In the genomic region with DNA sequence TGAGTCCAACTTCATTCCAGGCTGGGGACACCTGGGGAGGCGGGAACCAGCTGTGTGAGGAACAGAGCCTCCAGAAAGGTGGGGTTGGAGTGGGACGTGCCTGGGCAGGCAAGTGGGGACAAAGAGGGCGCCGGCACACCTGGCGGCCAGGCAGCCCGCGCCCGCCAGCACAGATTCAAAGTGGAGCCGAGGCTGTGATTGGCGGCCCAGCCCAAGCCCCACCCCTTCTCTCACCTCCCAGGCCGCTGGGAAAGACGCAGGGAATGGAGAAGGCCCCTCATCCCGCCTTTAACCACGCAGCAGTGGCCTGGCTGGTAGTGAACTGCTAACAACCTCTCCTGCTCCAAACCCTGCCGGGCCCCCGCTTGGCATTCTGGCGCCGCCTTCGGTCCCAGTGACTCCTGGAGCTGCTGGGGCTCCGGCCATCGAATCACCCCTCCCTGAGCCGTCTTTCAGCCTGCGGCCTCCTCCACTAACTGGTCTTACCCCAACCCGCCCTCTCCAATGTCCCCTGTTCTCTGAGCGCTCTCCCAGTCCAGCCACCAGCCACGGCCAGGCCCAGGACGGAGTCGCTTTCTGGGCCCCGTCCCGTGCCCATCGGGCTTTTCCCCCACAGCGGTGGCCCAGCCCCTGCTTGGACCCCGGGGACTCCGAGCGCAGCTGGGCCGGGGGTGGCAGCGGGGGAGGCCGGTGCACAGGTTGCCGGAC, we compare ENCODE assay signal across 7 cellular contexts. TPM values are rescaled to one million over a fixed set of nuclear protein-coding genes. Genes with fewer than 3 reads are reported as not detected.
DNase-seq lines count a peak whose midpoint lies in the region; ATAC-seq and TF ChIP-seq lines count a peak whose summit lies in the region.

No MANE protein-coding gene starts in this region.

- H4K91ac ChIP-seq in neuronal stem cell (ENCODE audit: low read depth, low read length, poor library complexity): peak overlapping the region; percentile 99

- H3K4me3 ChIP-seq in GM23248 (peak overlapping the region; percentile 73), endodermal cell (ENCODE audit: low read length) (peak overlapping the region; percentile 76), neuronal stem cell (ENCODE audit: low read length in 2 of 2) (peak overlapping the region; percentile 44 to 77)

- H2AK5ac ChIP-seq in neuronal stem cell (ENCODE audit: low read depth, low read length): peak overlapping the region; percentile 97

- peak; percentile 15 for TF ChIP-seq CTCF in endodermal cell (conservative IDR thresholded peaks at IDR 0.05)

- 0 out of 2 replicates have a peak, but pooled peaks cover 2% of the 10 kb centered on the region for H3K4me1 ChIP-seq in GM23248 (ENCODE audit: insufficient read depth)
- peaks cover 3% of the 10 kb centered on the region for H3K4me1 ChIP-seq in endodermal cell (ENCODE audit: control insufficient read depth, insufficient read depth, low read length)
- H3K4me1 ChIP-seq in neuronal stem cell (ENCODE audit: control insufficient read depth in 2 of 2, insufficient read depth in 1 of 2, low read depth in 1 of 2, low read length in 2 of 2): peaks cover 13 to 21% of the 10 kb centered on the region in 2 donors

- H2BK5ac ChIP-seq in neuronal stem cell (ENCODE audit: low read length): peak overlapping the region; percentile 56

- H3F3A ChIP-seq in GM23248 (ENCODE audit: insufficient read depth): peaks cover 9% of the 10 kb centered on the region; the same call in 1 of the 2 replicates

- H3K9me3 Mint-ChIP-seq in endodermal cell: no peaks in the 10 kb centered on the region

- H3K27ac ChIP-seq in GM23248: peak overlapping the region; percentile 34; the same call in 1 of the 2 replicates
- peak overlapping the region; percentile 98 for H3K27ac ChIP-seq in endodermal cell (ENCODE audit: low read depth, low read length)
- H3K27ac ChIP-seq in neuronal stem cell (replicated peaks; ENCODE audit: low read length): peak overlapping the region; percentile 99

- peak; percentile 50 for DNase-seq in GM23248
- peak; percentile 95 for DNase-seq in NCI-H2196 treated with DMSO at 0.1 percent for 48 hours (lab: John Stamatoyannopoulos, UW; ENCODE audit: unreplicated experiment)
- DNase-seq in endodermal cell: peak; percentile 96
- DNase-seq in neuronal stem cell (ENCODE audit: low spot score): no peak
- no peak for DNase-seq in NCI-H1417 treated with DMSO at 0.1 percent for 48 hours (lab: John Stamatoyannopoulos, UW)
- DNase-seq in activated CD4-positive, alpha-beta T cell treated with anti-CD3 and anti-CD28 coated beads, Interleukin-2, amount 50 U/mL, for 48 hours: no peak

- peak overlapping the region; percentile 97 for H3K23ac ChIP-seq in neuronal stem cell (ENCODE audit: low read depth, low read length, poor library complexity)

- WGBS in GM23248 (ENCODE audit: low coverage in 1 of 2, low lambda C conversion rate in 2 of 2, missing lambda C conversion rate in 2 of 2), 2 experiments: 35 to 38% methylated on average over 31 to 39 of the region's 39 CpGs
- WGBS in endodermal cell (ENCODE audit: insufficient coverage in 1 of 2, insufficient read length in 1 of 2), 2 experiments: 9 to 12% methylated on average over 21 to 39 of the region's 39 CpGs
- WGBS in neuronal stem cell (ENCODE audit: extremely low coverage in 2 of 2, insufficient read length in 2 of 2, insufficient replicate concordance in 1 of 2), 2 donors: no CpG with 5 or more reads among the region's 39 CpGs

- H3K27me3 Mint-ChIP-seq in endodermal cell (ENCODE audit: insufficient read depth): no peaks in the 10 kb centered on the region

- H2BK12ac ChIP-seq in neuronal stem cell (ENCODE audit: low read length): peak overlapping the region; percentile 99

- no peaks in the 10 kb centered on the region for H3K36me3 Mint-ChIP-seq in endodermal cell (ENCODE audit: low read depth)

- H3K14ac ChIP-seq in neuronal stem cell (ENCODE audit: low read length): peak overlapping the region; percentile 99

- peak overlapping the region; percentile 98 for H3K27ac Mint-ChIP-seq in endodermal cell

- H2AFZ ChIP-seq in GM23248 (peak overlapping the region; percentile 92), neuronal stem cell (ENCODE audit: low read length) (peak overlapping the region; percentile 97)

- no peaks in the 10 kb centered on the region for H3K79me1 ChIP-seq in neuronal stem cell (ENCODE audit: low read depth, low read length)

- peak overlapping the region; percentile 92 for H4K8ac ChIP-seq in neuronal stem cell (ENCODE audit: low read depth, low read length)

- no peak for ATAC-seq in HG03196 (IDR thresholded peaks at IDR 0.05; ENCODE audit: unreplicated experiment)

- H3K27me3 ChIP-seq in GM23248 (replicated peaks; ENCODE audit: insufficient read depth) (no peaks in the 10 kb centered on the region), endodermal cell (ENCODE audit: control insufficient read depth, insufficient read depth, low read length, poor library complexity, severe bottlenecking) (no peaks in the 10 kb centered on the region), neuronal stem cell (ENCODE audit: control insufficient read depth in 3 of 3, insufficient read depth in 3 of 3, low read depth in 1 of 3, low read length in 3 of 3) (no peaks in the 10 kb centered on the region)

- H3K9me2 ChIP-seq in GM23248 (ENCODE audit: insufficient read depth): no peaks in the 10 kb centered on the region

- peak overlapping the region; percentile 86 for H3K9ac ChIP-seq in GM23248
- H3K9ac ChIP-seq in endodermal cell (ENCODE audit: extremely low read depth, low read length, poor library complexity, severe bottlenecking): peak overlapping the region; percentile 83
- H3K9ac ChIP-seq in neuronal stem cell (ENCODE audit: low read depth, low read length, poor library complexity): peak overlapping the region; percentile 90

- H3K9me3 ChIP-seq in GM23248 (ENCODE audit: low read depth) (no peaks in the 10 kb centered on the region), endodermal cell (ENCODE audit: control insufficient read depth, low read length) (no peaks in the 10 kb centered on the region), neuronal stem cell (replicated peaks in 1 of 2; ENCODE audit: control insufficient read depth in 2 of 2, insufficient read depth in 1 of 2, low read depth in 1 of 2, low read length in 2 of 2) (no peaks in the 10 kb centered on the region)

- no peaks in the 10 kb centered on the region for H3K79me2 ChIP-seq in GM23248 (ENCODE audit: insufficient read depth)

- H3K4me2 ChIP-seq in GM23248 (ENCODE audit: unreplicated experiment): peak overlapping the region; percentile 70
- peak overlapping the region; percentile 73 for H3K4me2 ChIP-seq in neuronal stem cell (ENCODE audit: insufficient read depth, low read length, poor library complexity, severe bottlenecking)

- H3K4me3 Mint-ChIP-seq in endodermal cell: peak overlapping the region; percentile 70

- no peaks in the 10 kb centered on the region for H3K36me3 ChIP-seq in GM23248 (ENCODE audit: low read depth)
- no peaks in the 10 kb centered on the region for H3K36me3 ChIP-seq in endodermal cell (ENCODE audit: control insufficient read depth, insufficient read depth, low read length)
- H3K36me3 ChIP-seq in neuronal stem cell (replicated peaks in 1 of 2; ENCODE audit: control insufficient read depth in 2 of 2, insufficient read depth in 2 of 2, low read length in 2 of 2): no peaks in the 10 kb centered on the region

- H2BK15ac ChIP-seq in neuronal stem cell (ENCODE audit: low read length): peak overlapping the region; percentile 18

- in situ Hi-C loops in GM23248 (cut with MboI): no loop called here

- H3K4me1 Mint-ChIP-seq in endodermal cell: peaks cover 23% of the 10 kb centered on the region

- H2BK120ac ChIP-seq in neuronal stem cell (ENCODE audit: low read depth, low read length): peak overlapping the region; percentile 29

- H3K4ac ChIP-seq in neuronal stem cell (ENCODE audit: low read length): peak overlapping the region; percentile 98

- no peaks in the 10 kb centered on the region for H4K20me1 ChIP-seq in GM23248 (ENCODE audit: insufficient read depth)

- peak overlapping the region; percentile 100 for H3K18ac ChIP-seq in neuronal stem cell (ENCODE audit: low read length)

RNA-seq across cellular contexts. Expression of a gene that starts 27.9 kb away (rescaled TPM):
- 301 and 318 TPM in 2 replicates for total RNA-seq in GM23248 (2014; rRNA removed; shearing (Covaris generic))
- polyA plus RNA-seq in GM23248 (2016; fragmentation: Nextera tagmentation; extraction: Ambion mirVana): 570 and 594 TPM in 2 replicates
- total RNA-seq in endodermal cell: 1,000 to 10,000 TPM; 1,233 to 1,450 TPM
- polyA plus RNA-seq in endodermal cell (2013, experiment 1 of 2): 1,679 TPM
- polyA plus RNA-seq in endodermal cell (2013, experiment 2 of 2): 1,712 TPM
- polyA plus RNA-seq in neuronal stem cell (2013, experiment 1 of 2): 3,606 TPM
- polyA plus RNA-seq in neuronal stem cell (2013, experiment 2 of 2): 3,678 TPM

Comparison
In these comparisons a context has a peak if more than half of its experiments do, and no peak if none do; other contexts are left out.
1. DNase-seq: peak in GM23248 (single experiment), NCI-H2196 treated with DMSO at 0.1 percent for 48 hours (single experiment) and endodermal cell (single experiment); none in neuronal stem cell (single experiment), NCI-H1417 treated with DMSO at 0.1 percent for 48 hours (single experiment) and activated CD4-positive, alpha-beta T cell treated with anti-CD3 and anti-CD28 coated beads, Interleukin-2, amount 50 U/mL, for 48 hours (0 of 2).
2. H3K27ac ChIP-seq: peak in every context shown above with its lines; median percentile 99 in neuronal stem cell; 98 in endodermal cell; 34 in GM23248.
3. Peak in every context shown above with its lines, with median percentiles within 50 percentile points of each other: H3K4me3 ChIP-seq and H3K9ac ChIP-seq.